ENCODE assay signal across 2 cellular contexts in genomic region chr20:49185071-49185757, GRCh38.
TF ChIP-seq lines count a peak whose summit lies in the region.

No MANE protein-coding gene starts in this region.

TF ChIP-seq in K562, 482 proteins besides CTCF, POLR2A, EP300 and RAD21:
- no peak for TF ChIP-seq MXI1 (IDR thresholded peaks at IDR 0.05; ENCODE audit: low read depth, low read length)
- TF ChIP-seq POLR2AphosphoS2 (IDR thresholded peaks at IDR 0.05; ENCODE audit: low read length) = no peak
- TF ChIP-seq RBM34 (IDR thresholded peaks at IDR 0.05; ENCODE audit: borderline replicate concordance, insufficient read depth, low read length) = no peak
- no peak for TF ChIP-seq ZNF318 (IDR thresholded peaks at IDR 0.05; ENCODE audit: borderline replicate concordance in 1 of 2, low read depth in 1 of 2)

TF ChIP-seq in neural cell, 6 proteins besides CTCF, POLR2A, EP300 and RAD21:
- TF ChIP-seq POLR2AphosphoS5 (IDR thresholded peaks at IDR 0.05) = no peak
- TF ChIP-seq SMC3 (conservative IDR thresholded peaks at IDR 0.05; ENCODE audit: poor library complexity) = no peak
- TF ChIP-seq EZH2 (IDR thresholded peaks at IDR 0.05; ENCODE audit: borderline replicate concordance, insufficient read depth, low read length, poor library complexity, severe bottlenecking) = no peak
